ENCODE assay signal across 26 cellular contexts in genomic region chr2:51025942-51026574, GRCh38. TPM values are rescaled to one million over a fixed set of nuclear protein-coding genes. Genes with fewer than 3 reads are reported as not detected.
DNase-seq lines count a peak whose midpoint lies in the region; ATAC-seq, FAIRE-seq and TF ChIP-seq lines count a peak whose summit lies in the region.
"Had no signal": no experiment of that assay in that cellular context is flagged by ENCODE, and none has a peak within 500 bp of the region (broad histone marks: within the 10 kb centered on the region; RNA-seq: fewer than 3 reads in every experiment).

No MANE protein-coding gene starts in this region.

- H3K4me1 ChIP-seq in endocrine pancreas (ENCODE audit: control insufficient read depth, insufficient read depth, low read length) (peaks cover 43% of the 10 kb centered on the region), parathyroid adenoma (peaks cover 26% of the 10 kb centered on the region)
- H3K4me1 ChIP-seq: body of pancreas, colonic mucosa, gastroesophageal sphincter, tibial artery had no signal

- no peak for TF ChIP-seq CTCF in parathyroid adenoma (IDR thresholded peaks at IDR 0.05)

- no peak overlapping the region for H3K27ac ChIP-seq in parathyroid adenoma
- H3K27ac ChIP-seq: body of pancreas, colonic mucosa, SK-N-MC, tibial artery had no signal

- FAIRE-seq in GM12891 (lab: Jason Lieb, UNC), result no peak
- FAIRE-seq: G401.6, RCC 7860 had no signal

- H3K4me3 ChIP-seq in endocrine pancreas (ENCODE audit: control insufficient read depth, insufficient read depth, low read length) (peak overlapping the region; percentile 85), parathyroid adenoma (ENCODE audit: low read depth, low read length) (no peak overlapping the region)
- H3K4me3 ChIP-seq: body of pancreas, colonic mucosa, SK-N-MC, tibial artery had no signal

- H2AFZ ChIP-seq in parathyroid adenoma, result peak overlapping the region; percentile 67

- no peak overlapping the region for H3K4me2 ChIP-seq in parathyroid adenoma (ENCODE audit: low read length)

- no peak overlapping the region for H3K9ac ChIP-seq in endocrine pancreas (ENCODE audit: control insufficient read depth, insufficient read depth, low read length)
- no peak overlapping the region for H3K9ac ChIP-seq in parathyroid adenoma

- ATAC-seq in GM18867 (IDR thresholded peaks at IDR 0.05; ENCODE audit: unreplicated experiment) (no peak), GM18909 (IDR thresholded peaks at IDR 0.05; ENCODE audit: poor library complexity, unreplicated experiment) (no peak)
- ATAC-seq: activated CD4-positive, CD25-positive, alpha-beta regulatory T cell treated with anti-CD3 and anti-CD28 coated beads, Interleukin-2, amount 50 U/mL, for 24 hours; activated CD8-positive, alpha-beta T cell treated with anti-CD3 and anti-CD28 coated beads for 36 hours; body of pancreas; gastroesophageal sphincter; stimulated activated naive CD8-positive, alpha-beta T cell treated with anti-CD3 and anti-CD28 coated beads, Interleukin-15, Interleukin-2, amounts not matched to agents 100 U/mL and 50 U/mL, for 24 hours had no signal

- H3K27me3 ChIP-seq in endocrine pancreas (ENCODE audit: control insufficient read depth, insufficient read depth, low read length) (no peaks in the 10 kb centered on the region), parathyroid adenoma (ENCODE audit: control insufficient read depth, insufficient read depth, low read length) (no peaks in the 10 kb centered on the region)
- H3K27me3 ChIP-seq: body of pancreas, colonic mucosa, tibial artery had no signal

- peaks cover 6% of the 10 kb centered on the region for H3K36me3 ChIP-seq in endocrine pancreas (ENCODE audit: control insufficient read depth, insufficient read depth, low read length)
- H3K36me3 ChIP-seq in parathyroid adenoma (ENCODE audit: control insufficient read depth, insufficient read depth, low read length), result no peaks in the 10 kb centered on the region
- H3K36me3 ChIP-seq: colonic mucosa, gastroesophageal sphincter, tibial artery had no signal

- no peaks in the 10 kb centered on the region for H3K79me2 ChIP-seq in parathyroid adenoma

- H3K9me3 ChIP-seq in endocrine pancreas (ENCODE audit: control insufficient read depth, low read length), result no peaks in the 10 kb centered on the region
- H3K9me3 ChIP-seq in parathyroid adenoma (ENCODE audit: control insufficient read depth, low read length), result no peaks in the 10 kb centered on the region
- H3K9me3 ChIP-seq: body of pancreas, colonic mucosa, tibial artery had no signal

- DNase-seq in NOMO-1 treated with DMSO at 0.1 percent for 48 hours (lab: John Stamatoyannopoulos, UW; ENCODE audit: unreplicated experiment) (peak; percentile 16), NOMO-1 treated with dmso at 0.1 percent for 144 hours (lab: John Stamatoyannopoulos, UW; ENCODE audit: unreplicated experiment) (no peak), NCI-H446 treated with DMSO at 0.1 percent for 48 hours (lab: John Stamatoyannopoulos, UW) (peak; percentile 66), GM12891 (ENCODE audit: insufficient read length, low spot score) (no peak)
- DNase-seq: activated CD8-positive, alpha-beta T cell treated with anti-CD3 and anti-CD28 coated beads for 36 hours; activated gamma-delta T cell treated with Interleukin-2 at 50 U/mL for 16 hours; body of pancreas; colonic mucosa; endodermal cell; NCI-H1417; NCI-H226; occipital lobe; stimulated activated CD4-positive, alpha-beta T cell treated with anti-CD3 and anti-CD28 coated beads, Interleukin-12 subunit alpha, Interleukin-12 subunit beta, amount 100 ng/mL, for 4 hours; stimulated activated CD4-positive, alpha-beta T cell treated with anti-CD3 and anti-CD28 coated beads, Interleukin-4, amount 100 ng/mL, for 4 hours; stimulated activated naive CD8-positive, alpha-beta T cell treated with anti-CD3 and anti-CD28 coated beads, Interleukin-15, Interleukin-2, amounts not matched to agents 100 U/mL and 50 U/mL, for 24 hours; T1000; tibial artery had no signal

- TF ChIP-seq POLR2A in GM12891 (IDR thresholded peaks at IDR 0.05; ENCODE audit: low read depth, low read length), result no peak

TF ChIP-seq in GM12891, 5 proteins besides CTCF, POLR2A, EP300 and RAD21:
- TF ChIP-seq POLR2AphosphoS5 (IDR thresholded peaks at IDR 0.05; ENCODE audit: low read depth, low read length) (no peak), PAX5 (IDR thresholded peaks at IDR 0.05; ENCODE audit: insufficient read depth, low read length, severe bottlenecking) (no peak), TAF1 (IDR thresholded peaks at IDR 0.05; ENCODE audit: low read depth, low read length) (no peak), SPI1 (IDR thresholded peaks at IDR 0.05; ENCODE audit: low read depth, low read length) (no peak), POU2F2 (IDR thresholded peaks at IDR 0.05; ENCODE audit: low read depth, low read length) (no peak)

RNA-seq across cellular contexts. Expression of gene NRXN1, which starts 5.9 kb away (rescaled TPM):
- polyA plus RNA-seq in GM12891 (2012; ENCODE audit: low read depth, missing spikeins), result 0.26 TPM

Comparison
In these comparisons a context has a peak if more than half of its experiments do, and no peak if none do; other contexts are left out.
1. DNase-seq: peak in NOMO-1 treated with DMSO at 0.1 percent for 48 hours (single experiment) and NCI-H446 treated with DMSO at 0.1 percent for 48 hours (single experiment); none in NOMO-1 treated with dmso at 0.1 percent for 144 hours (single experiment) and GM12891 (single experiment).